Comparison of ENCODE assay signal across 8 cellular contexts in the genomic region with DNA sequence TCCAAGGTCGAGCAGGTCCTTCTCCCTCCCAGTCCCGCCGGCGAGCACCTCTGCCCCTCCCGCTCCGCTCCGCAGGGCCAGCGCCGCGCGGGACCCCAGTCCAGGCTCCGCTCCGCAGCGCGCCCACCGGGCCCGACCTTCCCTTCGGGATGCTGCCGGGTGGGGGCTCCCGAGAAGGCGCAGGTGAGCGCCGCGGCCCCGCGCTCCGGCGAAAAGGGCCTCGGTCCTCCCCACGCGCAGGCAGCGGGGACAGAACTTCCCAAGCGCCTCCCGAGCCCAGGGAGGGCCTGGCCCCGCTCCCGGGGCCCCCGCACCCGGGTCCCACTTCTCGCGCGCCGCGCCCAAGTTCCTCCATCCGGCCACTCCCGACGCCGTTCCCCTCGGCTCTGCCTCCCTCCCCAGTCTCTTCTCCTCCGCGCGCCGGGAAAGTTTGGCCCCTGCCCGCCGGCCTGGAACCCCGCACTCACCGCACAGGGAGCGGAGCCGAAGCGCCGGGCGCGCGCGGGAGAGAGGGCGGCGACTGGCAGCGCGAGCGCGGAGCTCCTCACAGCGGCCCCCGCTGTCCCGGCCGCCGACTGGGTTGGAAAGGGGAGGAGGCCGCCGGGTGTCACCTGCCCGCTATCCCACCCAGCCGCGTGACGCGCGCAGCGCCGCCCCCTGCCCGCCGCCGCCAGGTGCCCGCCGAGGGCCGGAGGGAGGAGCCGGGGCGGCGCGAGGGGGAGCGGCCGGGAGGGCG. TPM values are rescaled to one million over a fixed set of nuclear protein-coding genes. Genes with fewer than 3 reads are reported as not detected.
DNase-seq lines count a peak whose midpoint lies in the region; ATAC-seq and TF ChIP-seq lines count a peak whose summit lies in the region.

A gene (minus strand): TSS at position 577 of the 736 bp plus-strand sequence. CDS start 56,872 bp downstream, outside the sequence.

- H3K27me3 Mint-ChIP-seq in activated CD4-positive, alpha-beta memory T cell treated with anti-CD3 and anti-CD28 coated beads, Interleukin-2, amount 10 ng/mL, durations not matched to agents 7 days and 5 days = peaks cover 61% of the 10 kb centered on the region
- H3K27me3 Mint-ChIP-seq in naive B cell = peaks cover 51 to 58% (median 55%) of the 10 kb centered on the region in 3 donors

- H3K4me1 Mint-ChIP-seq in activated CD4-positive, alpha-beta memory T cell treated with anti-CD3 and anti-CD28 coated beads, Interleukin-2, amount 10 ng/mL, durations not matched to agents 7 days and 5 days = peaks cover 15% of the 10 kb centered on the region
- peaks cover 5 to 14% (median 8%) of the 10 kb centered on the region in 3 donors for H3K4me1 Mint-ChIP-seq in naive B cell

- TF ChIP-seq POLR2A in esophagus muscularis mucosa (IDR thresholded peaks at IDR 0.05; ENCODE audit: low read depth) = no peak

- H3K4me3 ChIP-seq in esophagus muscularis mucosa = peak within 1 kb of the TSS; percentile 63 to 75 (median 68)

- intact Hi-C loops in esophagus muscularis mucosa (cut with DNase I) = no loop called here

- H3K36me3 ChIP-seq in esophagus muscularis mucosa = no peaks in the 10 kb centered on the region

- H3K4me1 ChIP-seq in esophagus muscularis mucosa = peaks cover 4 to 22% (median 17%) of the 10 kb centered on the region in 4 donors

- H3K27ac ChIP-seq in esophagus muscularis mucosa (replicated peaks in 1 of 4) = peak within 1 kb of the TSS; percentile 44 to 63 (median 52)

- no peaks in the 10 kb centered on the region for H3K36me3 Mint-ChIP-seq in activated CD4-positive, alpha-beta memory T cell treated with anti-CD3 and anti-CD28 coated beads, Interleukin-2, amount 10 ng/mL, durations not matched to agents 7 days and 5 days (ENCODE audit: low read depth)
- H3K36me3 Mint-ChIP-seq in naive B cell = peaks cover 0 to 4% of the 10 kb centered on the region in 2 donors

- POLR2A ChIA-PET in activated CD4-positive, alpha-beta memory T cell treated with anti-CD3 and anti-CD28 coated beads, Interleukin-2, amount 10 ng/mL, durations not matched to agents 7 days and 5 days (lab: Charles Lee) = no interaction called here

- peaks cover 0 to 48% (median 3%) of the 10 kb centered on the region in 4 donors for H3K27me3 ChIP-seq in esophagus muscularis mucosa

- peak; percentile 71 for DNase-seq in Ammon's horn (ENCODE audit: low spot score)
- peak; percentile 75 for DNase-seq in NCI-H2196 (lab: John Stamatoyannopoulos, UW; ENCODE audit: unreplicated experiment)
- peak; percentile 63 for DNase-seq in activated CD4-positive, alpha-beta memory T cell treated with anti-CD3 and anti-CD28 coated beads, Interleukin-2, amount 10 ng/mL, durations not matched to agents 7 days and 5 days
- no peak for DNase-seq in esophagus muscularis mucosa (ENCODE audit: extremely low spot score)
- peak; percentile 23 for DNase-seq in naive B cell
- peak; percentile 62 for DNase-seq in superior temporal gyrus (ENCODE audit: extremely low spot score)

- no peak within 1 kb of the TSS for H3K27ac Mint-ChIP-seq in activated CD4-positive, alpha-beta memory T cell treated with anti-CD3 and anti-CD28 coated beads, Interleukin-2, amount 10 ng/mL, durations not matched to agents 7 days and 5 days
- H3K27ac Mint-ChIP-seq in naive B cell = peak within 1 kb of the TSS in 1 of 6 donors; percentile 81

- no peaks in the 10 kb centered on the region for H3K9me3 ChIP-seq in esophagus muscularis mucosa

- H3K4me3 Mint-ChIP-seq in activated CD4-positive, alpha-beta memory T cell treated with anti-CD3 and anti-CD28 coated beads, Interleukin-2, amount 10 ng/mL, durations not matched to agents 7 days and 5 days = peak within 1 kb of the TSS; percentile 77
- peak within 1 kb of the TSS; percentile 63 to 87 (median 81) for H3K4me3 Mint-ChIP-seq in naive B cell

- TF ChIP-seq CTCF in esophagus muscularis mucosa (IDR thresholded peaks at IDR 0.05) = peak in 1 of 3 experiments; percentile 22

- 0% methylated on average over 6 of the region's 98 CpGs for WGBS in esophagus muscularis mucosa

- ATAC-seq in GM18858 (IDR thresholded peaks at IDR 0.05; ENCODE audit: unreplicated experiment) = peak; percentile 83
- peak; percentile 94 for ATAC-seq in HG03045 (IDR thresholded peaks at IDR 0.05; ENCODE audit: unreplicated experiment)
- ATAC-seq in naive B cell (ENCODE audit: low read depth in 2 of 2) = peak; percentile 85 to 86

- H3K9me3 Mint-ChIP-seq in activated CD4-positive, alpha-beta memory T cell treated with anti-CD3 and anti-CD28 coated beads, Interleukin-2, amount 10 ng/mL, durations not matched to agents 7 days and 5 days = no peaks in the 10 kb centered on the region
- no peaks in the 10 kb centered on the region for H3K9me3 Mint-ChIP-seq in naive B cell

- CTCF ChIA-PET in activated CD4-positive, alpha-beta memory T cell treated with anti-CD3 and anti-CD28 coated beads, Interleukin-2, amount 10 ng/mL, durations not matched to agents 7 days and 5 days (lab: Charles Lee) = interaction anchor here (1.2 to 1.9 kb wide), 4 partner anchors 10 to 168 kb away, joined by 3 to 4 read pairs (median 4); a partner anchor contains a TSS

- TF ChIP-seq EP300 in esophagus muscularis mucosa (IDR thresholded peaks at IDR 0.05) = no peak

RNA-seq across cellular contexts. Expression of the gene that starts here (rescaled TPM):
- 1 to 10 TPM in 1 of 2 experiments, under 1 TPM in 1; 0.71 to 1.1 TPM for total RNA-seq in activated CD4-positive, alpha-beta memory T cell treated with anti-CD3 and anti-CD28 coated beads, Interleukin-2, amount 10 ng/mL, durations not matched to agents 7 days and 5 days
- 1 to 10 TPM; 1.2 to 7.0 (median 5.3) TPM for total RNA-seq in esophagus muscularis mucosa
- polyA plus RNA-seq in naive B cell (ENCODE audit: low read depth in 6 of 6) = 1 to 10 TPM in 1 of 6 donors, under 1 TPM in 4, not detected in 1; 0.17 to 3.4 (median 0.69) TPM
